15 cellular contexts compared by ENCODE assay signal in genomic region chr21:46049890-46050650, GRCh38. TPM values are rescaled to one million over a fixed set of nuclear protein-coding genes. Genes with fewer than 3 reads are reported as not detected.
DNase-seq lines count a peak whose midpoint lies in the region; ATAC-seq and TF ChIP-seq lines count a peak whose summit lies in the region.
"Had no signal": no experiment of that assay in that cellular context is flagged by ENCODE, and none has a peak within 500 bp of the region (broad histone marks: within the 10 kb centered on the region; RNA-seq: fewer than 3 reads in every experiment).

No MANE protein-coding gene starts in this region.

- peak overlapping the region; percentile 55 to 100 for H2BK12ac ChIP-seq in mesenchymal stem cell (ENCODE audit: low read length in 2 of 2)

- H3K36me3 ChIP-seq in HEK293 (ENCODE audit: control insufficient read depth in 2 of 2, insufficient read depth in 1 of 2, low read length in 2 of 2), result no peaks in the 10 kb centered on the region
- H3K36me3 ChIP-seq in mesenchymal stem cell (ENCODE audit: control insufficient read depth in 1 of 2, insufficient read depth in 2 of 2, low read depth in 1 of 2, low read length in 2 of 2), result no peaks in the 10 kb centered on the region
- H3K36me3 ChIP-seq in spleen, result no peaks in the 10 kb centered on the region
- H3K36me3 ChIP-seq: BE2C had no signal

- H2AK5ac ChIP-seq in mesenchymal stem cell (ENCODE audit: low read length, severe bottlenecking), result peak overlapping the region; percentile 57

- no peak for DNase-seq in coronary artery (ENCODE audit: low spot score)
- DNase-seq in mesenchymal stem cell, result no peak
- no peak for DNase-seq in spleen
- no peak for DNase-seq in superior temporal gyrus (ENCODE audit: extremely low spot score)
- no peak for DNase-seq in KG1 (lab: John Stamatoyannopoulos, UW)
- DNase-seq in NCI-H146 treated with DMSO at 0.1 percent for 48 hours (lab: John Stamatoyannopoulos, UW; ENCODE audit: unreplicated experiment), result no peak
- DNase-seq: activated CD4-positive, alpha-beta T cell treated with anti-CD3 and anti-CD28 coated beads, Interleukin-2, amount 10 ng/mL, durations not matched to agents 7 days and 5 days; activated naive CD4-positive, alpha-beta T cell treated with Interleukin-2 at 50 U/mL for 16 hours; BE2C; effector CD8-positive, alpha-beta T cell; MV-4-11; nephron progenitor cell; stimulated activated CD4-positive, alpha-beta T cell treated with anti-CD3 and anti-CD28 coated beads, Interleukin-2, amount 100 ng/mL, for 48 hours had no signal

- H3K18ac ChIP-seq in mesenchymal stem cell (ENCODE audit: low read depth in 1 of 2, low read length in 2 of 2), result peak overlapping the region; percentile 89 to 98

- H3K23ac ChIP-seq in mesenchymal stem cell (ENCODE audit: low read length in 2 of 2), result peak overlapping the region in 1 of 2 experiments; percentile 2

- 94% methylated on average over 30 of the region's 32 CpGs for WGBS in mesenchymal stem cell
- WGBS in spleen, 5 donors, result 82 to 94% (median 91%) methylated on average over 11 to 32 of the region's 32 CpGs

- no peaks in the 10 kb centered on the region for H3K4me1 ChIP-seq in HEK293 (ENCODE audit: control insufficient read depth, insufficient read depth, low read length)
- peaks cover 29% of the 10 kb centered on the region for H3K4me1 ChIP-seq in mesenchymal stem cell (ENCODE audit: control insufficient read depth, insufficient read depth, low read depth, low read length)
- peaks cover 0 to 6% (median 0%) of the 10 kb centered on the region in 6 donors for H3K4me1 ChIP-seq in spleen
- H3K4me1 ChIP-seq: BE2C had no signal

- POLR2A ChIA-PET in HEK293 (lab: Yijun Ruan, JAX), result no interaction called here

- H3K9me3 ChIP-seq in HEK293 (ENCODE audit: control insufficient read depth, insufficient read depth, low read depth, low read length), result no peaks in the 10 kb centered on the region
- no peaks in the 10 kb centered on the region for H3K9me3 ChIP-seq in mesenchymal stem cell (ENCODE audit: control insufficient read depth, low read length)
- peaks cover 0 to 5% (median 0%) of the 10 kb centered on the region in 8 donors for H3K9me3 ChIP-seq in spleen
- H3K9me3 ChIP-seq: BE2C had no signal

- no peak overlapping the region for H2AFZ ChIP-seq in mesenchymal stem cell (ENCODE audit: low read depth, low read length)

- H3K4ac ChIP-seq in mesenchymal stem cell (ENCODE audit: low read depth in 1 of 2, low read length in 2 of 2), result peak overlapping the region; percentile 89 to 99

- H2BK15ac ChIP-seq in mesenchymal stem cell (ENCODE audit: low read depth, poor library complexity, severe bottlenecking), result peak overlapping the region; percentile 70

- H3K4me2 ChIP-seq in mesenchymal stem cell (ENCODE audit: low read length, poor library complexity, severe bottlenecking), result no peak overlapping the region

- TF ChIP-seq POLR2A in spleen (IDR thresholded peaks at IDR 0.05), result no peak

- peak overlapping the region; percentile 91 for H4K8ac ChIP-seq in mesenchymal stem cell (ENCODE audit: low read length)

- peak overlapping the region; percentile 91 for H4K91ac ChIP-seq in mesenchymal stem cell (ENCODE audit: low read length)

- H3K14ac ChIP-seq in mesenchymal stem cell (ENCODE audit: low read length in 2 of 2), result peak overlapping the region in 1 of 2 experiments; percentile 12

- no peak overlapping the region for H3K27ac ChIP-seq in HEK293 (ENCODE audit: extremely low read depth, low read depth, low read length)
- peak overlapping the region; percentile 60 to 99 for H3K27ac ChIP-seq in coronary artery
- H3K27ac ChIP-seq in mesenchymal stem cell (ENCODE audit: low read length, poor library complexity, severe bottlenecking), result peak overlapping the region; percentile 75
- peak overlapping the region in 7 of 8 donors; percentile 35 to 79 (median 72) for H3K27ac ChIP-seq in spleen

- TF ChIP-seq CTCF in HEK293 (tag by site-specific recombination; IDR thresholded peaks at IDR 0.05) (no peak), coronary artery (IDR thresholded peaks at IDR 0.05) (no peak), spleen (IDR thresholded peaks at IDR 0.05 in 8 of 11, conservative IDR thresholded peaks at IDR 0.05 in 3 of 11) (no peak)

- no peaks in the 10 kb centered on the region for H3K79me1 ChIP-seq in mesenchymal stem cell (replicated peaks; ENCODE audit: low read length, poor library complexity, severe bottlenecking)

- H3K9ac ChIP-seq in mesenchymal stem cell (ENCODE audit: low read length), result peak overlapping the region; percentile 59

- ATAC-seq in HG03039 (IDR thresholded peaks at IDR 0.05; ENCODE audit: unreplicated experiment), result no peak

- CTCF ChIA-PET in HEK293 (lab: Yijun Ruan, JAX), result no interaction called here

- H3K27me3 ChIP-seq in mesenchymal stem cell (ENCODE audit: control insufficient read depth in 1 of 2, insufficient read depth in 1 of 2, low read length in 2 of 2) (no peaks in the 10 kb centered on the region), spleen (replicated peaks in 1 of 7) (peaks cover 0 to 6% (median 0%) of the 10 kb centered on the region in 7 donors)
- H3K27me3 ChIP-seq: BE2C had no signal

- H2BK120ac ChIP-seq in mesenchymal stem cell (ENCODE audit: low read depth, low read length), result peak overlapping the region; percentile 97

- peak overlapping the region; percentile 21 for H2BK5ac ChIP-seq in mesenchymal stem cell (ENCODE audit: low read depth, low read length, poor library complexity, severe bottlenecking)

- no peak overlapping the region for H3K4me3 ChIP-seq in HEK293 (ENCODE audit: low read depth, low read length)
- no peak overlapping the region for H3K4me3 ChIP-seq in coronary artery
- H3K4me3 ChIP-seq in mesenchymal stem cell (ENCODE audit: insufficient read depth in 1 of 2, low read depth in 1 of 2, low read length in 2 of 2), result no peak overlapping the region
- H3K4me3 ChIP-seq in spleen, result no peak overlapping the region

- intact Hi-C loops in spleen (cut with DNase I; ENCODE audit: low total_unique reads), result no loop called here

TF ChIP-seq in HEK293, 187 proteins besides CTCF, POLR2A, EP300 and RAD21:
- TF ChIP-seq ZNF140 (tag by site-specific recombination; IDR thresholded peaks at IDR 0.05), result no peak
- TF ChIP-seq ZNF629 (tag by site-specific recombination; IDR thresholded peaks at IDR 0.05), result 0 out of 2 replicates have a peak, but pooled peaks have one; percentile 2

RNA-seq across cellular contexts. Expression of gene COL6A2, which starts 47.8 kb away (rescaled TPM):
- polyA plus RNA-seq in mesenchymal stem cell (2013, experiment 1 of 2), result 1,409 TPM
- polyA plus RNA-seq in mesenchymal stem cell (2013, experiment 2 of 2), result 1,389 TPM
- total RNA-seq in spleen, result 100 to 1,000 TPM; 105 to 259 (median 198) TPM
- polyA plus RNA-seq in spleen, result 100 to 1,000 TPM; 101 to 244 (median 110) TPM
